ENCODE assay signal across 18 cellular contexts in genomic region chr17:68239967-68240366, GRCh38. TPM values are rescaled to one million over a fixed set of nuclear protein-coding genes. Genes with fewer than 3 reads are reported as not detected.
A peak's percentile ranks its signal among the peaks of the same experiment; 100 is the strongest.
DNase-seq lines count a peak whose midpoint lies in the region; TF ChIP-seq lines count a peak whose summit lies in the region.
"Had no signal": no experiment of that assay in that cellular context is flagged by ENCODE, and none has a peak within 500 bp of the region (broad histone marks: within the 10 kb centered on the region; RNA-seq: fewer than 3 reads in every experiment).

No MANE protein-coding gene starts in this region.

- WGBS in spleen, 5 donors: 58 to 92% (median 78%) methylated on average over 1 of the region's 1 CpG

- H3K79me2 ChIP-seq in Karpas-422 (ENCODE audit: low read length): peaks cover 35% of the 10 kb centered on the region

- H3K27me3 ChIP-seq in Karpas-422 (ENCODE audit: low read length): no peaks in the 10 kb centered on the region
- no peaks in the 10 kb centered on the region for H3K27me3 ChIP-seq in spleen (replicated peaks in 1 of 7)
- H3K27me3 ChIP-seq in ascending aorta: no peaks in the 10 kb centered on the region
- H3K27me3 ChIP-seq: gastroesophageal sphincter, upper lobe of right lung had no signal

- peak overlapping the region; percentile 98 for H3K27ac Mint-ChIP-seq in activated CD4-positive, alpha-beta T cell treated with anti-CD3 and anti-CD28 coated beads, Interleukin-2, amount 10 ng/mL, durations not matched to agents 24 days and 14 days
- peak overlapping the region; percentile 95 for H3K27ac Mint-ChIP-seq in activated T-helper 2 cell treated with anti-CD3 and anti-CD28 coated beads, Interferon-gamma antibody, Interleukin-2, Interleukin-4, amounts not matched to agents 10 μg/mL and 5 μg/mL and 100 μg/mL, durations not matched to agents 14 hours and 24 hours and 36 hours
- H3K27ac Mint-ChIP-seq: WTC11 had no signal

- no peak for TF ChIP-seq CTCF in spleen (IDR thresholded peaks at IDR 0.05 in 8 of 11, conservative IDR thresholded peaks at IDR 0.05 in 3 of 11)
- no peak for TF ChIP-seq CTCF in ascending aorta (IDR thresholded peaks at IDR 0.05)

- H3K9me3 ChIP-seq in Karpas-422 (ENCODE audit: low read length) (no peaks in the 10 kb centered on the region), spleen (no peaks in the 10 kb centered on the region), ascending aorta (no peaks in the 10 kb centered on the region)
- H3K9me3 ChIP-seq: gastroesophageal sphincter, lower lobe of right lung, psoas muscle, upper lobe of right lung had no signal

- H3K4me3 ChIP-seq in Karpas-422 (ENCODE audit: low read length) (peak overlapping the region; percentile 58; the same call in 1 of the 2 replicates), spleen (no peak overlapping the region), ascending aorta (no peak overlapping the region)
- H3K4me3 ChIP-seq: gastroesophageal sphincter, lower lobe of right lung, psoas muscle, smooth muscle cell, upper lobe of right lung had no signal

- H3K27ac ChIP-seq in Karpas-422 (ENCODE audit: low read length) (peak overlapping the region; percentile 100), spleen (peak overlapping the region; percentile 21 to 99 (median 94)), ascending aorta (no peak overlapping the region)
- H3K27ac ChIP-seq: psoas muscle had no signal

- peaks cover 52% of the 10 kb centered on the region for H3K4me1 Mint-ChIP-seq in activated CD4-positive, alpha-beta T cell treated with anti-CD3 and anti-CD28 coated beads, Interleukin-2, amount 10 ng/mL, durations not matched to agents 24 days and 14 days
- H3K4me1 Mint-ChIP-seq in activated T-helper 2 cell treated with anti-CD3 and anti-CD28 coated beads, Interferon-gamma antibody, Interleukin-2, Interleukin-4, amounts not matched to agents 10 μg/mL and 5 μg/mL and 100 μg/mL, durations not matched to agents 14 hours and 24 hours and 36 hours (ENCODE audit: low read depth): peaks cover 60% of the 10 kb centered on the region

- H3K36me3 ChIP-seq in Karpas-422 (ENCODE audit: insufficient read depth, low read length): no peaks in the 10 kb centered on the region
- H3K36me3 ChIP-seq in spleen: no peaks in the 10 kb centered on the region
- no peaks in the 10 kb centered on the region for H3K36me3 ChIP-seq in ascending aorta
- H3K36me3 ChIP-seq: gastroesophageal sphincter, lower lobe of right lung, upper lobe of right lung had no signal

- no peaks in the 10 kb centered on the region for H3K9me2 ChIP-seq in Karpas-422 (replicated peaks; ENCODE audit: insufficient read depth, low read length)

- H3K27me3 Mint-ChIP-seq in activated CD4-positive, alpha-beta T cell treated with anti-CD3 and anti-CD28 coated beads, Interleukin-2, amount 10 ng/mL, durations not matched to agents 24 days and 14 days: no peaks in the 10 kb centered on the region
- H3K27me3 Mint-ChIP-seq in activated T-helper 2 cell treated with anti-CD3 and anti-CD28 coated beads, Interferon-gamma antibody, Interleukin-2, Interleukin-4, amounts not matched to agents 10 μg/mL and 5 μg/mL and 100 μg/mL, durations not matched to agents 14 hours and 24 hours and 36 hours (ENCODE audit: low read depth): no peaks in the 10 kb centered on the region

- H3K4me3 Mint-ChIP-seq in activated CD4-positive, alpha-beta T cell treated with anti-CD3 and anti-CD28 coated beads, Interleukin-2, amount 10 ng/mL, durations not matched to agents 24 days and 14 days: peak overlapping the region; percentile 82
- peak overlapping the region; percentile 75 for H3K4me3 Mint-ChIP-seq in activated T-helper 2 cell treated with anti-CD3 and anti-CD28 coated beads, Interferon-gamma antibody, Interleukin-2, Interleukin-4, amounts not matched to agents 10 μg/mL and 5 μg/mL and 100 μg/mL, durations not matched to agents 14 hours and 24 hours and 36 hours (ENCODE audit: low read depth)
- H3K4me3 Mint-ChIP-seq: WTC11 had no signal

- no peak for DNase-seq in activated CD4-positive, alpha-beta T cell treated with anti-CD3 and anti-CD28 coated beads, Interleukin-2, amount 10 ng/mL, durations not matched to agents 24 days and 14 days
- no peak for DNase-seq in activated CD4-positive, alpha-beta T cell treated with anti-CD3 and anti-CD28 coated beads, Interleukin-2, amount 50 U/mL, for 1 hour
- peak; percentile 76 for DNase-seq in Karpas-422
- DNase-seq in activated T-helper 2 cell treated with anti-CD3 and anti-CD28 coated beads, Interferon-gamma antibody, Interleukin-2, Interleukin-4, amounts not matched to agents 10 μg/mL and 5 μg/mL and 100 μg/mL, durations not matched to agents 14 hours and 24 hours and 36 hours (ENCODE audit: low spot score): no peak
- DNase-seq in spleen: no peak
- DNase-seq in NCI-H2029 (lab: John Stamatoyannopoulos, UW): no peak
- DNase-seq in posterior cingulate gyrus: no peak
- DNase-seq in ascending aorta (ENCODE audit: low spot score in 2 of 2): no peak
- DNase-seq: cortex of kidney, lower lobe of right lung, NCI-H1436, NCI-H2227 treated with DMSO at 0.1 percent for 48 hours, psoas muscle, upper lobe of right lung had no signal

- H3K36me3 Mint-ChIP-seq in activated CD4-positive, alpha-beta T cell treated with anti-CD3 and anti-CD28 coated beads, Interleukin-2, amount 10 ng/mL, durations not matched to agents 24 days and 14 days (ENCODE audit: low read depth): peaks cover 8% of the 10 kb centered on the region
- H3K36me3 Mint-ChIP-seq in activated T-helper 2 cell treated with anti-CD3 and anti-CD28 coated beads, Interferon-gamma antibody, Interleukin-2, Interleukin-4, amounts not matched to agents 10 μg/mL and 5 μg/mL and 100 μg/mL, durations not matched to agents 14 hours and 24 hours and 36 hours (ENCODE audit: low read depth): peaks cover 27% of the 10 kb centered on the region
- H3K36me3 Mint-ChIP-seq: WTC11 had no signal

- intact Hi-C loops in activated CD4-positive, alpha-beta T cell treated with anti-CD3 and anti-CD28 coated beads, Interleukin-2, amount 10 ng/mL, durations not matched to agents 24 days and 14 days (cut with micrococcal nuclease): loop anchor here (2.0 kb wide), 3 partner anchors 35 to 59 kb away; partner anchors contain the start of genes ARSG and SLC16A6
- intact Hi-C loops in activated T-helper 2 cell treated with anti-CD3 and anti-CD28 coated beads, Interferon-gamma antibody, Interleukin-2, Interleukin-4, amounts not matched to agents 10 μg/mL and 5 μg/mL and 100 μg/mL, durations not matched to agents 14 hours and 24 hours and 36 hours (cut with micrococcal nuclease): loop anchor here (1.0 to 2.0 kb wide), 3 partner anchors 7 to 59 kb away; no protein-coding TSS in a partner anchor
- intact Hi-C loops in spleen (cut with DNase I; ENCODE audit: low total_unique reads): no loop called here
- intact Hi-C loops in posterior cingulate gyrus (cut with DNase I): no loop called here
- intact Hi-C loops in ascending aorta (cut with DNase I): no loop called here

- peaks cover 66% of the 10 kb centered on the region for H3K4me1 ChIP-seq in Karpas-422 (ENCODE audit: low read length)
- peaks cover 14 to 59% (median 49%) of the 10 kb centered on the region in 6 donors for H3K4me1 ChIP-seq in spleen
- no peaks in the 10 kb centered on the region for H3K4me1 ChIP-seq in ascending aorta
- H3K4me1 ChIP-seq: lower lobe of right lung, upper lobe of right lung had no signal

- H3K9ac ChIP-seq in Karpas-422 (ENCODE audit: low read length): peak overlapping the region; percentile 76

- H3K4me2 ChIP-seq in Karpas-422 (ENCODE audit: low read depth, low read length, poor library complexity, severe bottlenecking): peak overlapping the region; percentile 86
- H3K4me2 ChIP-seq: smooth muscle cell had no signal

- H4K20me1 ChIP-seq in Karpas-422 (ENCODE audit: insufficient read depth, low read depth, low read length): no peaks in the 10 kb centered on the region

- no peak overlapping the region for H2AFZ ChIP-seq in Karpas-422 (ENCODE audit: low read length)

- H3K9me3 Mint-ChIP-seq in activated CD4-positive, alpha-beta T cell treated with anti-CD3 and anti-CD28 coated beads, Interleukin-2, amount 10 ng/mL, durations not matched to agents 24 days and 14 days: no peaks in the 10 kb centered on the region
- no peaks in the 10 kb centered on the region for H3K9me3 Mint-ChIP-seq in activated T-helper 2 cell treated with anti-CD3 and anti-CD28 coated beads, Interferon-gamma antibody, Interleukin-2, Interleukin-4, amounts not matched to agents 10 μg/mL and 5 μg/mL and 100 μg/mL, durations not matched to agents 14 hours and 24 hours and 36 hours
- H3K9me3 Mint-ChIP-seq: WTC11 had no signal

- TF ChIP-seq POLR2A in spleen (IDR thresholded peaks at IDR 0.05): no peak

RNA-seq across cellular contexts. Expression of gene AMZ2, which starts 7.9 kb away (rescaled TPM):
- total RNA-seq in activated CD4-positive, alpha-beta T cell treated with anti-CD3 and anti-CD28 coated beads, Interleukin-2, amount 10 ng/mL, durations not matched to agents 24 days and 14 days: 75.8 and 77.5 TPM in 2 replicates
- total RNA-seq in Karpas-422 (2014; rRNA removed; shearing (Covaris generic); ENCODE audit: low replicate concordance): 66.7 and 136 TPM in 2 replicates
- 85.9 and 111 TPM in 2 replicates for total RNA-seq in activated T-helper 2 cell treated with anti-CD3 and anti-CD28 coated beads, Interferon-gamma antibody, Interleukin-2, Interleukin-4, amounts not matched to agents 10 μg/mL and 5 μg/mL and 100 μg/mL, durations not matched to agents 14 hours and 24 hours and 36 hours
- total RNA-seq in spleen (10 to 100 TPM; 40.4 to 55.0 (median 49.2) TPM), ascending aorta (41.6 TPM)
- polyA plus RNA-seq in spleen: 10 to 100 TPM; 60.1 to 75.1 (median 64.4) TPM

RNA-seq across cellular contexts. Expression of gene SLC16A6, which starts 51.0 kb away (rescaled TPM):
- 2.6 and 2.7 TPM in 2 replicates for total RNA-seq in activated CD4-positive, alpha-beta T cell treated with anti-CD3 and anti-CD28 coated beads, Interleukin-2, amount 10 ng/mL, durations not matched to agents 24 days and 14 days
- 44.7 and 59.9 TPM in 2 replicates for total RNA-seq in Karpas-422 (2014; rRNA removed; shearing (Covaris generic); ENCODE audit: low replicate concordance)
- 3.1 and 3.4 TPM in 2 replicates for total RNA-seq in activated T-helper 2 cell treated with anti-CD3 and anti-CD28 coated beads, Interferon-gamma antibody, Interleukin-2, Interleukin-4, amounts not matched to agents 10 μg/mL and 5 μg/mL and 100 μg/mL, durations not matched to agents 14 hours and 24 hours and 36 hours
- total RNA-seq in spleen (1 to 10 TPM; 4.4 to 8.7 (median 7.1) TPM), ascending aorta (not detected)
- polyA plus RNA-seq in spleen: 1 to 10 TPM; 1.5 to 2.1 (median 1.8) TPM
- total RNA-seq: epithelial cell of proximal tubule had no signal
- polyA plus RNA-seq: smooth muscle cell had no signal

RNA-seq across cellular contexts. Expression of gene ARSG, which starts 51.3 kb away (rescaled TPM):
- 5.6 and 7.1 TPM in 2 replicates for total RNA-seq in activated CD4-positive, alpha-beta T cell treated with anti-CD3 and anti-CD28 coated beads, Interleukin-2, amount 10 ng/mL, durations not matched to agents 24 days and 14 days
- total RNA-seq in Karpas-422 (2014; rRNA removed; shearing (Covaris generic); ENCODE audit: low replicate concordance): 47.1 and 63.2 TPM in 2 replicates
- total RNA-seq in activated T-helper 2 cell treated with anti-CD3 and anti-CD28 coated beads, Interferon-gamma antibody, Interleukin-2, Interleukin-4, amounts not matched to agents 10 μg/mL and 5 μg/mL and 100 μg/mL, durations not matched to agents 14 hours and 24 hours and 36 hours: 7.3 and 9.6 TPM in 2 replicates
- 10 to 100 TPM; 10.4 to 24.3 (median 18.7) TPM for total RNA-seq in spleen
- polyA plus RNA-seq in spleen: 1 to 10 TPM; 1.5 to 2.3 (median 2.1) TPM
- total RNA-seq in ascending aorta: 7.3 TPM

Comparison
In these comparisons a context has a peak if more than half of its experiments do, and no peak if none do; other contexts are left out.
1. H3K27ac ChIP-seq: peak in Karpas-422 (single experiment) and spleen (8 of 8); none in ascending aorta (0 of 2).
2. intact Hi-C loops: an anchor here in activated CD4-positive, alpha-beta T cell treated with anti-CD3 and anti-CD28 coated beads, Interleukin-2, amount 10 ng/mL, durations not matched to agents 24 days and 14 days (2.0 kb wide) and activated T-helper 2 cell treated with anti-CD3 and anti-CD28 coated beads, Interferon-gamma antibody, Interleukin-2, Interleukin-4, amounts not matched to agents 10 μg/mL and 5 μg/mL and 100 μg/mL, durations not matched to agents 14 hours and 24 hours and 36 hours (1.0 to 2.0 kb wide); none called in spleen, posterior cingulate gyrus and ascending aorta.